Comparison of ENCODE assay signal across 9 cellular contexts in the genomic region with DNA sequence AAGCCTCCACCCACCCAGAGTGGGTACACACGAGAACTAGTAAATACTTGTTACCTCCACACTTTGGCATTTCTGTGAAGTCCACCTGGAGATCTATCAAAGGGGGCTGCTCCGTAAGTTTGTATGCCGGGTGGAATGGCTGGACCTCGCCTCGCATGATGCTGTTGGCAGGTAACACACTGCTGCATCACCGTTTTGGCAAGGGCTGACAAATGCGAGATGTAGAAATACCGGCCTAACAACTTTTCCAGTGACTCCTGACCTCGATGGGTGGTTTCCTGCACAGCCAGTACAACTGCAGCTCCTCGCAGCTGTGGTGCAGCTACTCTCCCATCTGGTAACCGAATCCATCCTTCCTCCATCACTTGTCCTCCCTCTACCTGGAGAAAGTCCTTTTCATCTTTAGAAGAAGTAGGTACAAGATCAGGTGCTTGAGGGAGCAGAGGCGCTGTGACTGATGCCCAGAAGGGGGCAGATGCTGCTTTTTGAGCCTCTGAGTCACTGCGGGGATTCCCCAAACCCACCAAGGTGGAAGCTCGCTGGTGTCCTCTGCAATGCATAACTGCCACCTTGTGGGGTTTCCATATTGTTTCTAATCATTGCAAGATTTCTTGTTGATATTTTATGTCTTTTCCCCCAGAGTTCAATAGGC. TPM values are rescaled to one million over a fixed set of nuclear protein-coding genes. Genes with fewer than 3 reads are reported as not detected.
DNase-seq lines count a peak whose midpoint lies in the region; TF ChIP-seq lines count a peak whose summit lies in the region.
"Not testable (repeated sequence)": the region's sequence is repeated elsewhere in the genome, so short reads cannot be mapped to it uniquely, and the experiment has no call there.
"Had no signal": no experiment of that assay in that cellular context is flagged by ENCODE, and none has a peak within 500 bp of the region (broad histone marks: within the 10 kb centered on the region; RNA-seq: fewer than 3 reads in every experiment).

No MANE protein-coding gene starts in this region.

- 15% methylated on average over 11 of the region's 14 CpGs for WGBS in mammary epithelial cell (ENCODE audit: low coverage, missing lambda C conversion rate)

- CTCF ChIA-PET in mammary epithelial cell (lab: Charles Lee; ENCODE audit: low non-redundant PET), result not testable (repeated sequence)

- not testable (repeated sequence) for H3K36me3 ChIP-seq in mammary epithelial cell (ENCODE audit: insufficient read depth, low read length)

- H4K20me1 ChIP-seq in mammary epithelial cell (ENCODE audit: insufficient read depth, low read length), result not testable (repeated sequence)

- H3K9me3 ChIP-seq in mammary epithelial cell (replicated peaks; ENCODE audit: insufficient read depth, low read length), result not testable (repeated sequence)

- dilution Hi-C loops in mammary epithelial cell (cut with HindIII; ENCODE audit: low sequenced_read_pairs), result not testable (repeated sequence)

- H3K27ac ChIP-seq in VCaP, result peak overlapping the region; percentile 54
- not testable (repeated sequence) for H3K27ac ChIP-seq in mammary epithelial cell (ENCODE audit: insufficient read depth, low read depth, low read length)

- peaks cover 28% of the 10 kb centered on the region for H3K4me1 Mint-ChIP-seq in type B pancreatic cell (ENCODE audit: unreplicated experiment)

- not testable (repeated sequence) for BruUV-seq in mammary epithelial cell (replicated peaks; lab: Mats Ljungman, UMichigan)

- H3K4me3 ChIP-seq in LNCaP clone FGC (ENCODE audit: low read depth, low read length); mammary epithelial cell (replicated peaks in 1 of 3; ENCODE audit: insufficient read depth in 1 of 3, low read depth in 2 of 3, low read length in 3 of 3): not testable (repeated sequence)

- H3K36me3 Mint-ChIP-seq in type B pancreatic cell, result not testable (repeated sequence)

- H3K9me3 Mint-ChIP-seq in type B pancreatic cell, result not testable (repeated sequence)

- DNase-seq in GM10266 (ENCODE audit: extremely low spot score); type B pancreatic cell (ENCODE audit: extremely low spot score, unreplicated experiment): not testable (repeated sequence)
- DNase-seq in LNCaP clone FGC (ENCODE audit: low read depth) (peak; percentile 61), activated T-cell treated with anti-CD3 and anti-CD28 coated beads for 24 hours (ENCODE audit: low read depth) (peak; percentile 36), mammary epithelial cell (peak; percentile 72), mucosa of gallbladder (ENCODE audit: low spot score) (peak; percentile 78)
- peak; percentile 49 for DNase-seq in stimulated activated CD4-positive, alpha-beta T cell treated with anti-CD3 and anti-CD28 coated beads, Interleukin-4, amount 100 ng/mL, for 1 hour

- not testable (repeated sequence) for H3K4me3 Mint-ChIP-seq in type B pancreatic cell

- not testable (repeated sequence) for H3K79me2 ChIP-seq in mammary epithelial cell (ENCODE audit: insufficient read depth, low read length)

- peaks cover 15% of the 10 kb centered on the region for H3K27me3 Mint-ChIP-seq in type B pancreatic cell

- H3K4me1 ChIP-seq in mammary epithelial cell (ENCODE audit: insufficient read depth, low read length), result not testable (repeated sequence)

- TF ChIP-seq CTCF in GM10266 (IDR thresholded peaks at IDR 0.05; ENCODE audit: control insufficient read depth, insufficient read depth, low read depth, missing control alignments) (peak; percentile 27), LNCaP clone FGC (IDR thresholded peaks at IDR 0.05; ENCODE audit: control insufficient read depth, extremely low read depth, insufficient read depth) (peak; percentile 9; the same call in 1 of the 2 replicates), VCaP (conservative IDR thresholded peaks at IDR 0.05) (peak; percentile 16; the same call in 1 of the 2 replicates), mammary epithelial cell (conservative IDR thresholded peaks at IDR 0.05 in 1 of 2, IDR thresholded peaks at IDR 0.05 in 1 of 2; ENCODE audit: extremely low read depth in 1 of 2, insufficient read depth in 1 of 2, low read depth in 1 of 2, low read length in 2 of 2) (peak in 1 of 2 donors; percentile 14), type B pancreatic cell (conservative IDR thresholded peaks at IDR 0.05) (peak; percentile 38)

- intact Hi-C loops in mammary epithelial cell (cut with micrococcal nuclease), result not testable (repeated sequence)

- H3K4me2 ChIP-seq in mammary epithelial cell (ENCODE audit: insufficient read depth, low read depth, low read length), result not testable (repeated sequence)

- H3K27me3 ChIP-seq in mammary epithelial cell (ENCODE audit: insufficient read depth, low read length), result not testable (repeated sequence)

- H3K9ac ChIP-seq in mammary epithelial cell (ENCODE audit: insufficient read depth, low read length), result not testable (repeated sequence)

- H2AFZ ChIP-seq in mammary epithelial cell (ENCODE audit: low read depth, low read length), result not testable (repeated sequence)

- not testable (repeated sequence) for H3K27ac Mint-ChIP-seq in type B pancreatic cell

- in situ Hi-C loops in mammary epithelial cell (cut with MboI; ENCODE audit: low sequenced_read_pairs in 2 of 2), result not testable (repeated sequence)

RNA-seq across cellular contexts. Expression of a gene that starts 40.9 kb away (rescaled TPM):
- total RNA-seq in mammary epithelial cell (10 to 100 TPM; 13.2 to 17.2 TPM), mucosa of gallbladder (23.3 TPM), type B pancreatic cell (ENCODE audit: low replicate concordance) (22.7 and 24.2 TPM in 2 replicates)
- 4.8 TPM for polyA plus RNA-seq in mammary epithelial cell
- polyA minus RNA-seq in mammary epithelial cell, result 12.7 TPM
- polyA plus RNA-seq: naive thymus-derived CD8-positive, alpha-beta T cell had no signal
